In genomic region chr6:146339716-146340115, GRCh38 we compare ENCODE assay signal across 18 cellular contexts.
DNase-seq lines count a peak whose midpoint lies in the region; ATAC-seq and TF ChIP-seq lines count a peak whose summit lies in the region.
"Had no signal": no experiment of that assay in that cellular context is flagged by ENCODE, and none has a peak within 500 bp of the region (broad histone marks: within the 10 kb centered on the region; RNA-seq: fewer than 3 reads in every experiment).

No MANE protein-coding gene starts in this region.

- TF ChIP-seq CTCF in fibroblast of the aortic adventitia (IDR thresholded peaks at IDR 0.05; ENCODE audit: insufficient read depth, low read length): no peak

- H3K4me3 ChIP-seq in fibroblast of the aortic adventitia (ENCODE audit: low read depth, low read length): no peak overlapping the region
- H3K4me3 ChIP-seq: gastrocnemius medialis, SJSA1, smooth muscle cell, suprapubic skin had no signal

- no peaks in the 10 kb centered on the region for H3K36me3 Mint-ChIP-seq in effector memory CD8-positive, alpha-beta T cell (ENCODE audit: insufficient read depth)
- H3K36me3 Mint-ChIP-seq: CD4-positive, alpha-beta memory T cell; natural killer cell treated with Interleukin-12 subunit alpha and Interleukin-12 subunit beta and Interleukin-15 and Interleukin-18, amount 100 ng/mL, for 72 hours had no signal

- no peaks in the 10 kb centered on the region for H3K4me1 Mint-ChIP-seq in effector memory CD8-positive, alpha-beta T cell (ENCODE audit: low read depth in 2 of 2)
- H3K4me1 Mint-ChIP-seq: CD4-positive, alpha-beta memory T cell had no signal

- H3K27ac Mint-ChIP-seq in effector memory CD8-positive, alpha-beta T cell: no peak overlapping the region
- H3K27ac Mint-ChIP-seq: CD4-positive, alpha-beta memory T cell; natural killer cell treated with Interleukin-12 subunit alpha and Interleukin-12 subunit beta and Interleukin-15 and Interleukin-18, amount 100 ng/mL, for 72 hours had no signal

- no peak overlapping the region for H3K4me3 Mint-ChIP-seq in effector memory CD8-positive, alpha-beta T cell
- H3K4me3 Mint-ChIP-seq: CD4-positive, alpha-beta memory T cell; natural killer cell treated with Interleukin-12 subunit alpha and Interleukin-12 subunit beta and Interleukin-15 and Interleukin-18, amount 100 ng/mL, for 72 hours had no signal

- no peaks in the 10 kb centered on the region for H3K27me3 Mint-ChIP-seq in effector memory CD8-positive, alpha-beta T cell
- H3K27me3 Mint-ChIP-seq: natural killer cell treated with Interleukin-12 subunit alpha and Interleukin-12 subunit beta and Interleukin-15 and Interleukin-18, amount 100 ng/mL, for 72 hours had no signal

- DNase-seq in HCEC 1CT (peak; percentile 37), amniotic epithelial cell (ENCODE audit: low read depth) (peak; percentile 16), fibroblast of the aortic adventitia (ENCODE audit: low read depth) (peak; percentile 35), retina (peak; percentile 31), NCI-H82 treated with DMSO at 0.1 percent for 48 hours (lab: John Stamatoyannopoulos, UW; ENCODE audit: unreplicated experiment) (no peak)
- no peak for DNase-seq in stimulated activated CD4-positive, alpha-beta T cell treated with anti-CD3 and anti-CD28 coated beads, Interleukin-4, amount 100 ng/mL, for 1 hour
- no peak for DNase-seq in effector memory CD8-positive, alpha-beta T cell
- DNase-seq: activated naive CD4-positive, alpha-beta T cell; CD4-positive, alpha-beta memory T cell; gastrocnemius medialis; left colon; NCI-H187 treated with DMSO at 0.1 percent for 48 hours; WERI-Rb-1 had no signal

- no peak for ATAC-seq in HG03280 (IDR thresholded peaks at IDR 0.05; ENCODE audit: unreplicated experiment)
- ATAC-seq in effector memory CD8-positive, alpha-beta T cell (replicated peaks): no peak
- ATAC-seq: gastrocnemius medialis; left colon; natural killer cell treated with Interleukin-12 subunit alpha and Interleukin-12 subunit beta and Interleukin-15 and Interleukin-18, amount 100 ng/mL, for 72 hours had no signal

- H3K9me3 Mint-ChIP-seq in effector memory CD8-positive, alpha-beta T cell: peaks cover 0 to 6% of the 10 kb centered on the region in 2 donors

Comparison
In these comparisons a context has a peak if more than half of its experiments do, and no peak if none do; other contexts are left out.
1. DNase-seq: peak in HCEC 1CT (single experiment), amniotic epithelial cell (single experiment), fibroblast of the aortic adventitia (single experiment) and retina (single experiment); none in stimulated activated CD4-positive, alpha-beta T cell treated with anti-CD3 and anti-CD28 coated beads, Interleukin-4, amount 100 ng/mL, for 1 hour (single experiment), effector memory CD8-positive, alpha-beta T cell (0 of 3) and NCI-H82 treated with DMSO at 0.1 percent for 48 hours (single experiment).